ENCODE assay signal across 24 cellular contexts in genomic region chr1:233981042-233981670, GRCh38.
"Had no signal": no experiment of that assay in that cellular context is flagged by ENCODE, and none has a peak within 500 bp of the region (broad histone marks: within the 10 kb centered on the region; RNA-seq: fewer than 3 reads in every experiment).

No MANE protein-coding gene starts in this region.

- DNase-seq: natural killer cell; occipital lobe; ovary; posterior cingulate gyrus; psoas muscle; right cardiac atrium; right lobe of liver; sigmoid colon; small intestine; stimulated activated CD4-positive, alpha-beta T cell treated with anti-CD3 and anti-CD28 coated beads, Interleukin-15, amount 100 ng/mL, for 24 hours; stimulated activated CD4-positive, alpha-beta T cell treated with anti-CD3 and anti-CD28 coated beads, Interleukin-2, amount 100 ng/mL, for 24 hours; stimulated activated CD4-positive, alpha-beta T cell treated with anti-CD3 and anti-CD28 coated beads, Interleukin-2, amount 100 ng/mL, for 48 hours; stimulated activated CD4-positive, alpha-beta T cell treated with anti-CD3 and anti-CD28 coated beads, Interleukin-4, amount 100 ng/mL, for 24 hours; stimulated activated naive B cell treated with anti-CD40 and anti-IgM and Interleukin-4, amounts not matched to agents 10 μg/mL and 1 μg/mL and 100 μg/mL, for 72 hours; stimulated activated naive CD4-positive, alpha-beta T cell treated with Interleukin-2 at 50 U/mL for 16 hours; stomach; thyroid gland; upper lobe of right lung; uterus had no signal

- H3K36me3 ChIP-seq: neural progenitor cell, ovary, right lobe of liver, sigmoid colon, stomach, thoracic aorta, thyroid gland, tibial nerve, upper lobe of right lung, uterus had no signal

- H3K4me1 ChIP-seq: neural progenitor cell, parathyroid adenoma, psoas muscle, right lobe of liver, sigmoid colon, stomach, thyroid gland, tibial nerve, upper lobe of right lung, uterus had no signal

- H3K9me3 ChIP-seq: ovary, psoas muscle, right lobe of liver, sigmoid colon, stomach, thoracic aorta, thyroid gland, tibial nerve, upper lobe of right lung, uterus had no signal

- H3K27ac ChIP-seq: neural progenitor cell, ovary, parathyroid adenoma, psoas muscle, right lobe of liver, sigmoid colon, stomach, thoracic aorta, thyroid gland, tibial nerve, upper lobe of right lung, uterus had no signal

- H3K4me3 ChIP-seq: neural progenitor cell, ovary, psoas muscle, right lobe of liver, sigmoid colon, stomach, thoracic aorta, thyroid gland, tibial nerve, upper lobe of right lung, uterus had no signal

- H3K27me3 ChIP-seq: neural progenitor cell, ovary, right lobe of liver, sigmoid colon, stomach, thyroid gland, tibial nerve, upper lobe of right lung, uterus had no signal

- ATAC-seq: psoas muscle; right cardiac atrium; right lobe of liver; stimulated activated effector memory CD8-positive, alpha-beta T cell treated with anti-CD3 and anti-CD28 coated beads, Interleukin-12 subunit alpha, Interleukin-12 subunit beta, amount 100 ng/mL, for 72 hours; stimulated activated naive B cell treated with anti-CD40 and anti-IgM and Interleukin-4, amounts not matched to agents 10 μg/mL and 1 μg/mL and 100 μg/mL, for 72 hours; upper lobe of right lung had no signal
